Comparison of ENCODE assay signal across 16 cellular contexts in the genomic region with DNA sequence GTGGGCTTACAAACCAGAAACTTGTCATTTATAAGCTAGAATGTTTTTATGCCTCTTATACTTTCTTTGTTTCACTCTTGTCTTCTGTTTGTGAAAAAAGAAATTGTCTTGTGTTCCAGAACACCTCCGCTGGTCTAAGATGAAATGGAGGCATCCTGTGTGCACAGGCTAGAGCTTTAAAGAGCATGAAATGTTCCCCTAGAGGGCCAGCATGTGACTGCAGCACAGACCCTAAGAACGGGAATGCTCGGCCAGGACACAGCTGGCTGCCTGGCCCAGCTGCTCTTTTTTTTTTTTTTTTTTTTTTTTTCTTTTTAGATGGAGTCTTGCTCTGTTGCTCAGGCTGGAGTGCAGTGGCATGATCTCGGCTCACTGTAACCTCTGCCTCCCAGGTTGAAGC. TPM values are rescaled to one million over a fixed set of nuclear protein-coding genes. Genes with fewer than 3 reads are reported as not detected.
DNase-seq lines count a peak whose midpoint lies in the region; ATAC-seq and TF ChIP-seq lines count a peak whose summit lies in the region.
"Had no signal": no experiment of that assay in that cellular context is flagged by ENCODE, and none has a peak within 500 bp of the region (broad histone marks: within the 10 kb centered on the region; RNA-seq: fewer than 3 reads in every experiment).

No MANE protein-coding gene starts in this region.

- H3K4me1 ChIP-seq in KMS-11 (ENCODE audit: low read depth, poor library complexity, severe bottlenecking) = peaks cover 77% of the 10 kb centered on the region
- peaks cover 0 to 23% (median 3%) of the 10 kb centered on the region in 9 donors for H3K4me1 ChIP-seq in heart right ventricle
- H3K4me1 ChIP-seq: HAP-1, uterus had no signal

- H3K9me3 ChIP-seq in heart right ventricle = no peaks in the 10 kb centered on the region
- H3K9me3 ChIP-seq: HAP-1, uterus had no signal

- TF ChIP-seq CTCF in CD14-positive monocyte (IDR thresholded peaks at IDR 0.05) (peak; percentile 24), KMS-11 (conservative IDR thresholded peaks at IDR 0.05; ENCODE audit: low read depth, low read length) (peak; percentile 56), heart right ventricle (IDR thresholded peaks at IDR 0.05) (peak in 1 of 9 donors; percentile 10), foreskin fibroblast (IDR thresholded peaks at IDR 0.05; ENCODE audit: low read depth, low read length) (no peak)

- 78 to 81% methylated on average over 4 of the region's 4 CpGs for WGBS in heart right ventricle, 2 donors

- H3K27ac ChIP-seq in KMS-11 (peak overlapping the region; percentile 76), heart right ventricle (peak overlapping the region in 2 of 10 donors; percentile 1 to 41)
- H3K27ac ChIP-seq: uterus had no signal

- H3K27me3 ChIP-seq in KMS-11 (ENCODE audit: insufficient read depth, low read depth) (no peaks in the 10 kb centered on the region), heart right ventricle (no peaks in the 10 kb centered on the region)
- H3K27me3 ChIP-seq: uterus had no signal

- no peaks in the 10 kb centered on the region for H4K20me1 ChIP-seq in KMS-11 (ENCODE audit: insufficient read depth)

- DNase-seq in CD14-positive monocyte (ENCODE audit: low spot score) (no peak), heart right ventricle (no peak), NCI-H69 (lab: John Stamatoyannopoulos, UW) (no peak), foreskin fibroblast (no peak)
- DNase-seq: activated gamma-delta T cell treated with Interleukin-2 at 50 U/mL for 16 hours; effector memory CD4-positive, alpha-beta T cell; NCI-H1092 treated with DMSO at 0.1 percent for 48 hours; NCI-H524 treated with DMSO at 0.1 percent for 48 hours; SHP77 treated with DMSO at 0.1 percent for 48 hours; stimulated activated naive CD4-positive, alpha-beta T cell treated with Interleukin-2 at 50 U/mL for 16 hours; uterus had no signal

- no peaks in the 10 kb centered on the region for H3K27me3 Mint-ChIP-seq in CD14-positive monocyte (ENCODE audit: low read depth in 3 of 3)

- H3K79me2 ChIP-seq in KMS-11 (ENCODE audit: insufficient read depth, low read depth) = peaks cover 4% of the 10 kb centered on the region; the same call in 1 of the 2 replicates

- peaks cover 59% of the 10 kb centered on the region for H3K4me1 Mint-ChIP-seq in CD14-positive monocyte

- H3K9me3 Mint-ChIP-seq in CD14-positive monocyte = no peaks in the 10 kb centered on the region

- intact Hi-C loops in CD14-positive monocyte (cut with micrococcal nuclease) = no loop called here
- intact Hi-C loops in heart right ventricle (cut with DNase I) = no loop called here

- peak; percentile 35 for ATAC-seq in GM21528 (IDR thresholded peaks at IDR 0.05; ENCODE audit: low FRiP score, unreplicated experiment)
- ATAC-seq in heart right ventricle = peak in 7 of 8 donors; percentile 38 to 91 (median 70)
- ATAC-seq in GM18873 (IDR thresholded peaks at IDR 0.05; ENCODE audit: low FRiP score, unreplicated experiment) = no peak
- no peak for ATAC-seq in GM18519 (IDR thresholded peaks at IDR 0.05; ENCODE audit: low FRiP score, unreplicated experiment)

- no peaks in the 10 kb centered on the region for H3K36me3 ChIP-seq in KMS-11 (ENCODE audit: insufficient read depth)
- peaks cover 0 to 100% (median 55%) of the 10 kb centered on the region in 9 donors for H3K36me3 ChIP-seq in heart right ventricle
- H3K36me3 ChIP-seq: uterus had no signal

- peak overlapping the region; percentile 56 for H3K4me2 ChIP-seq in KMS-11

- H2AFZ ChIP-seq in KMS-11 (ENCODE audit: low read depth) = no peak overlapping the region

- H3K4me3 Mint-ChIP-seq in CD14-positive monocyte = no peak overlapping the region

- H3K27ac Mint-ChIP-seq in CD14-positive monocyte = peak overlapping the region; percentile 63 to 89 (median 73)

- H3K4me3 ChIP-seq in KMS-11 (IDR thresholded peaks at IDR 0.05; ENCODE audit: insufficient read depth, low read depth, low read length) = no peak overlapping the region
- no peak overlapping the region for H3K4me3 ChIP-seq in heart right ventricle
- H3K4me3 ChIP-seq in foreskin fibroblast (ENCODE audit: low read depth in 1 of 2, low read length in 2 of 2) = no peak overlapping the region
- H3K4me3 ChIP-seq: HAP-1, uterus had no signal

- peaks cover 63 to 82% of the 10 kb centered on the region in 2 donors for H3K36me3 Mint-ChIP-seq in CD14-positive monocyte

- H3K9ac ChIP-seq in KMS-11 = peak overlapping the region; percentile 20; the same call in 1 of the 2 replicates

RNA-seq across cellular contexts. Expression of a gene that starts 33.6 kb away (rescaled TPM):
- 10 to 100 TPM; 15.4 to 16.8 TPM for polyA plus RNA-seq in CD14-positive monocyte
- total RNA-seq in heart right ventricle = 10 to 100 TPM; 41.0 to 79.2 (median 57.8) TPM
- 10 to 100 TPM; 12.0 to 13.5 TPM for polyA plus RNA-seq in heart right ventricle

Comparison
In these comparisons a context has a peak if more than half of its experiments do, and no peak if none do; other contexts are left out.
1. ATAC-seq: peak in GM21528 (single experiment) and heart right ventricle (7 of 8); none in GM18873 (single experiment) and GM18519 (single experiment).